Comparison of ENCODE assay signal across 24 cellular contexts in the genomic region with DNA sequence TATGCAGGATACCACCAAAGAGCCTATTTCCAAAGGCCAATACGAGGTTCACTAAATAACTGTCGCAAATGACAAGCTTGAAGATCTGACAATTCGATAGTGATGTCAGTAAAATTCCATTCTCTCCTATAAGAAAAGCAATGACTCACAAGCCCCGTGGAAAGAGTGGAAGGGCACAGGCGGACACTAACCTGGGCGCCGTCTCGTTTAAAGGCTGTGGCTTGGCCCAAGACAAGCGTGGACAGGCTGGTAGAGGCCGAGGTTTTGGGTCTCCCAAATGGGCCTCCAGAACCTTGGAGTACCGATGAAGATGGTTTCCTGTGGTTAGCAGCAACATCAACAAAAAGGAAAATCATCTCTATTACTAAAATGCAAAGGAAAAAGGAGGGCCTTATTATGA. TPM values are rescaled to one million over a fixed set of nuclear protein-coding genes. Genes with fewer than 3 reads are reported as not detected.
DNase-seq lines count a peak whose midpoint lies in the region; ATAC-seq, FAIRE-seq and TF ChIP-seq lines count a peak whose summit lies in the region.
"Had no signal": no experiment of that assay in that cellular context is flagged by ENCODE, and none has a peak within 500 bp of the region (broad histone marks: within the 10 kb centered on the region; RNA-seq: fewer than 3 reads in every experiment).

No MANE protein-coding gene starts in this region.

- H3K9me3 Mint-ChIP-seq in nephron progenitor cell, result no peaks in the 10 kb centered on the region
- H3K9me3 Mint-ChIP-seq: CD14-positive monocyte; CD8-positive, alpha-beta T cell; H9 had no signal

- H3K36me3 Mint-ChIP-seq in nephron progenitor cell (ENCODE audit: low read depth), result peaks cover 77% of the 10 kb centered on the region

- FAIRE-seq in HepG2 (lab: Jason Lieb, UNC), result no peak
- FAIRE-seq: D721Med, G401.6, GM12891, GM19239 had no signal

- DNase-seq in cardiac muscle cell (ENCODE audit: low read depth in 1 of 2, low spot score in 1 of 2) (peak in 1 of 2 donors; percentile 26), Right ventricle myocardium inferior (ENCODE audit: missing footprints) (no peak), coronary artery (ENCODE audit: low spot score) (peak; percentile 45), HepG2 (ENCODE audit: low spot score) (no peak), sigmoid colon (peak; percentile 24), nephron progenitor cell (no peak)
- DNase-seq in activated CD4-positive, alpha-beta T cell treated with anti-CD3 and anti-CD28 coated beads for 48 hours, result no peak
- DNase-seq: CD8-positive, alpha-beta T cell; COR-L47; DMS153; DMS79 treated with DMSO at 0.1 percent for 48 hours; EL; GOT3; H9 had no signal

- no peak overlapping the region for H3K9ac ChIP-seq in HepG2 (ENCODE audit: insufficient read depth, low read depth, low read length)

- H3K36me3 ChIP-seq in cardiac muscle cell, result peaks cover 38% of the 10 kb centered on the region
- H3K36me3 ChIP-seq in HepG2 (replicated peaks in 1 of 2; ENCODE audit: control insufficient read depth in 1 of 2, insufficient read depth in 2 of 2, low read length in 2 of 2), result peaks cover 56 to 94% of the 10 kb centered on the region in 2 experiments
- peaks cover 18 to 99% (median 63%) of the 10 kb centered on the region in 4 donors for H3K36me3 ChIP-seq in sigmoid colon

- no TSS peak for BruUV-seq in HepG2 (replicated peaks; lab: Mats Ljungman, UMichigan)

- H3K4me3 Mint-ChIP-seq in nephron progenitor cell, result no peak overlapping the region
- H3K4me3 Mint-ChIP-seq: CD14-positive monocyte; CD8-positive, alpha-beta T cell; H9 had no signal

- no peak overlapping the region for H2AFZ ChIP-seq in HepG2 (ENCODE audit: low read length)

- TF ChIP-seq EP300 in HepG2 (IDR thresholded peaks at IDR 0.05; ENCODE audit: low read depth in 2 of 2, low read length in 2 of 2) (no peak), HepG2 (CRISPR knock-in tag; IDR thresholded peaks at IDR 0.05; ENCODE audit: borderline replicate concordance) (no peak), sigmoid colon (IDR thresholded peaks at IDR 0.05) (no peak)

- POLR2A ChIA-PET in HepG2 (lab: Yijun Ruan, JAX), result no interaction called here

- intact Hi-C loops in Right ventricle myocardium inferior (cut with DNase I), result loop anchor here (5.0 kb wide), 1 partner anchor 157 kb away; no protein-coding TSS in a partner anchor
- intact Hi-C loops in HepG2 (cut with micrococcal nuclease; ENCODE audit: unreplicated experiment), result no loop called here
- intact Hi-C loops in sigmoid colon (cut with DNase I), result no loop called here

- H3K27me3 ChIP-seq in cardiac muscle cell (no peaks in the 10 kb centered on the region), HepG2 (ENCODE audit: control insufficient read depth in 1 of 2, insufficient read depth in 2 of 2, low read length in 2 of 2) (no peaks in the 10 kb centered on the region), sigmoid colon (no peaks in the 10 kb centered on the region)

- CTCF ChIA-PET in HepG2 (lab: Yijun Ruan, JAX; ENCODE audit: low intra/inter-chr PET ratio, low total read pairs), result no interaction called here

- peaks cover 4% of the 10 kb centered on the region; the same call in 1 of the 2 replicates for H4K20me1 ChIP-seq in HepG2 (ENCODE audit: insufficient read depth, low read length)

- no peak overlapping the region for H3K4me2 ChIP-seq in HepG2 (ENCODE audit: low read depth, low read length)

- no peak for ATAC-seq in Right ventricle myocardium inferior
- no peak for ATAC-seq in HepG2
- no peak for ATAC-seq in HG02763 (IDR thresholded peaks at IDR 0.05; ENCODE audit: unreplicated experiment)
- ATAC-seq: CD8-positive, alpha-beta T cell had no signal

- TF ChIP-seq CTCF in cardiac muscle cell (IDR thresholded peaks at IDR 0.05; ENCODE audit: low read depth, low read length) (no peak), coronary artery (IDR thresholded peaks at IDR 0.05) (no peak), HepG2 (CRISPR knock-in tag; IDR thresholded peaks at IDR 0.05) (no peak), sigmoid colon (IDR thresholded peaks at IDR 0.05) (no peak), nephron progenitor cell (IDR thresholded peaks at IDR 0.05) (no peak)

- no peak for TF ChIP-seq RAD21 in HepG2 (CRISPR knock-in tag; IDR thresholded peaks at IDR 0.05)

- H3K4me3 ChIP-seq in cardiac muscle cell (no peak overlapping the region), coronary artery (no peak overlapping the region), HepG2 (replicated peaks in 1 of 3; ENCODE audit: insufficient read depth in 1 of 3, low read depth in 2 of 3, low read length in 3 of 3) (no peak overlapping the region), sigmoid colon (no peak overlapping the region)

- no peaks in the 10 kb centered on the region for H3K79me2 ChIP-seq in HepG2 (ENCODE audit: insufficient read depth, low read length)

- no peaks in the 10 kb centered on the region for H3K9me3 ChIP-seq in cardiac muscle cell (ENCODE audit: low read depth)
- no peaks in the 10 kb centered on the region for H3K9me3 ChIP-seq in HepG2 (ENCODE audit: low read length)
- H3K9me3 ChIP-seq in sigmoid colon, result no peaks in the 10 kb centered on the region

- no peak overlapping the region for H3K27ac Mint-ChIP-seq in nephron progenitor cell
- H3K27ac Mint-ChIP-seq: CD14-positive monocyte; CD8-positive, alpha-beta T cell; H9 had no signal

- 95% methylated on average over 11 of the region's 11 CpGs for WGBS in HepG2 (ENCODE audit: low lambda C conversion rate)
- 89 to 94% methylated on average over 11 of the region's 11 CpGs for WGBS in sigmoid colon, 2 donors

- peaks cover 25% of the 10 kb centered on the region for H3K4me1 Mint-ChIP-seq in nephron progenitor cell
- H3K4me1 Mint-ChIP-seq: CD14-positive monocyte had no signal

- H3K27me3 Mint-ChIP-seq in nephron progenitor cell (ENCODE audit: low read depth, poor library complexity), result no peaks in the 10 kb centered on the region

- TF ChIP-seq POLR2A in HepG2 (IDR thresholded peaks at IDR 0.05; ENCODE audit: insufficient read depth in 1 of 2, low read depth in 2 of 2, low read length in 2 of 2) (no peak), sigmoid colon (IDR thresholded peaks at IDR 0.05) (no peak)

- in situ Hi-C loops in HepG2 (cut with HindIII; ENCODE audit: extremely low pct_ligation_motif_present, low pct_unique_long_range_greater_than_20kb), result no loop called here

- H3K4me1 ChIP-seq in cardiac muscle cell (ENCODE audit: low read depth) (peaks cover 4% of the 10 kb centered on the region), HepG2 (ENCODE audit: insufficient read depth, low read length) (no peaks in the 10 kb centered on the region), sigmoid colon (peaks cover 0 to 17% (median 15%) of the 10 kb centered on the region in 4 donors)

- H3K27ac ChIP-seq in cardiac muscle cell (peak overlapping the region; percentile 6), coronary artery (no peak overlapping the region), HepG2 (ENCODE audit: extremely low read length, insufficient read depth, low read length) (no peak overlapping the region), sigmoid colon (no peak overlapping the region)
- H3K27ac ChIP-seq: 22Rv1 had no signal

RNA-seq across cellular contexts. Expression of gene SLC38A8, which starts 16.5 kb away (rescaled TPM):
- total RNA-seq in cardiac muscle cell, result not detected in 2 replicates
- polyA plus RNA-seq in cardiac muscle cell, result not detected in 2 replicates
- 3.1 TPM for total RNA-seq in Right ventricle myocardium inferior
- 0.24 TPM in 1 of 2 replicates, not detected in the other for total RNA-seq in HepG2 (2016; rRNA removed; fragmentation: Illumina TruSeq; extraction: Trizol)
- not detected in 2 replicates for total RNA-seq in HepG2 (2016; cell fraction: cytosol; rRNA removed; fragmentation: Illumina TruSeq; extraction: Trizol; ENCODE audit: low read depth)
- total RNA-seq in HepG2 (2016; cell fraction: insoluble cytoplasmic fraction; rRNA removed; fragmentation: Illumina TruSeq; extraction: Trizol), result not detected in 2 replicates
- total RNA-seq in HepG2 (2016; cell fraction: membrane; rRNA removed; fragmentation: Illumina TruSeq; extraction: Trizol), result 0.31 TPM in 1 of 2 replicates, not detected in the other
- total RNA-seq in HepG2 (2016; cell fraction: nucleus; rRNA removed; fragmentation: Illumina TruSeq; extraction: Trizol), result not detected in 2 replicates
- 0.37 and 0.61 TPM in 2 replicates for polyA plus RNA-seq in HepG2 (2011; rRNA removed)
- 0.30 and 0.38 TPM in 2 replicates for polyA plus RNA-seq in HepG2 (2011; cell fraction: cytosol; rRNA removed)
- 0.16 and 0.71 TPM in 2 replicates for polyA plus RNA-seq in HepG2 (2011; cell fraction: nucleus; rRNA removed)
- polyA plus RNA-seq in HepG2 (2012), result 0.13 TPM in 1 of 2 replicates, not detected in the other
- polyA plus RNA-seq in HepG2 (2016; cell fraction: cytosol; fragmentation: Illumina TruSeq; extraction: Trizol; ENCODE audit: low read depth), result not detected in 2 replicates
- polyA plus RNA-seq in HepG2 (2016; cell fraction: insoluble cytoplasmic fraction; fragmentation: Illumina TruSeq; extraction: Trizol; ENCODE audit: low read depth), result not detected in 2 replicates
- not detected in 2 replicates for polyA plus RNA-seq in HepG2 (2016; cell fraction: membrane; fragmentation: Illumina TruSeq; extraction: Trizol; ENCODE audit: low read depth)
- not detected in 2 replicates for polyA plus RNA-seq in HepG2 (2016; cell fraction: nucleus; fragmentation: Illumina TruSeq; extraction: Trizol; ENCODE audit: insufficient read depth, low read depth)
- polyA minus RNA-seq in HepG2 (2011; rRNA and poly(A)+ RNA removed; ENCODE audit: low replicate concordance), result 0.36 TPM in 1 of 2 replicates, not detected in the other
- not detected in 2 replicates for polyA minus RNA-seq in HepG2 (2011; cell fraction: cytosol; rRNA and poly(A)+ RNA removed)
- polyA minus RNA-seq in HepG2 (2011; cell fraction: nucleus; rRNA and poly(A)+ RNA removed), result not detected in 2 replicates
- total RNA-seq in sigmoid colon, result not detected
- not detected for polyA plus RNA-seq in sigmoid colon
- total RNA-seq: A673; CD8-positive, alpha-beta T cell; HT1080 had no signal
- polyA plus RNA-seq: BJ, CD14-positive monocyte had no signal

RNA-seq across cellular contexts. Expression of gene MBTPS1, which starts 57.6 kb away (rescaled TPM):
- total RNA-seq in cardiac muscle cell (69.7 and 70.1 TPM in 2 replicates), Right ventricle myocardium inferior (70.2 TPM), HepG2 (2016; rRNA removed; fragmentation: Illumina TruSeq; extraction: Trizol) (42.0 and 56.7 TPM in 2 replicates), sigmoid colon (10 to 100 TPM; 69.3 to 83.6 (median 79.3) TPM)
- polyA plus RNA-seq in cardiac muscle cell (61.0 and 64.5 TPM in 2 replicates), HepG2 (2011; rRNA removed) (83.4 and 91.3 TPM in 2 replicates), sigmoid colon (10 to 100 TPM; 13.6 to 48.7 (median 23.4) TPM)
- 14.4 and 16.1 TPM in 2 replicates for total RNA-seq in HepG2 (2016; cell fraction: cytosol; rRNA removed; fragmentation: Illumina TruSeq; extraction: Trizol; ENCODE audit: low read depth)
- 36.6 and 55.6 TPM in 2 replicates for total RNA-seq in HepG2 (2016; cell fraction: insoluble cytoplasmic fraction; rRNA removed; fragmentation: Illumina TruSeq; extraction: Trizol)
- 45.4 and 47.4 TPM in 2 replicates for total RNA-seq in HepG2 (2016; cell fraction: membrane; rRNA removed; fragmentation: Illumina TruSeq; extraction: Trizol)
- 69.1 and 74.7 TPM in 2 replicates for total RNA-seq in HepG2 (2016; cell fraction: nucleus; rRNA removed; fragmentation: Illumina TruSeq; extraction: Trizol)
- 67.3 and 71.7 TPM in 2 replicates for polyA plus RNA-seq in HepG2 (2011; cell fraction: cytosol; rRNA removed)
- polyA plus RNA-seq in HepG2 (2011; cell fraction: nucleus; rRNA removed), result 131 and 133 TPM in 2 replicates
- polyA plus RNA-seq in HepG2 (2012), result 62.6 and 69.2 TPM in 2 replicates
- 8.3 TPM in 2 replicates for polyA plus RNA-seq in HepG2 (2016; cell fraction: cytosol; fragmentation: Illumina TruSeq; extraction: Trizol; ENCODE audit: low read depth)
- 38.4 and 45.1 TPM in 2 replicates for polyA plus RNA-seq in HepG2 (2016; cell fraction: insoluble cytoplasmic fraction; fragmentation: Illumina TruSeq; extraction: Trizol; ENCODE audit: low read depth)
- 28.8 and 29.8 TPM in 2 replicates for polyA plus RNA-seq in HepG2 (2016; cell fraction: membrane; fragmentation: Illumina TruSeq; extraction: Trizol; ENCODE audit: low read depth)
- 102 and 104 TPM in 2 replicates for polyA plus RNA-seq in HepG2 (2016; cell fraction: nucleus; fragmentation: Illumina TruSeq; extraction: Trizol; ENCODE audit: insufficient read depth, low read depth)
- 115 TPM in 2 replicates for polyA minus RNA-seq in HepG2 (2011; rRNA and poly(A)+ RNA removed; ENCODE audit: low replicate concordance)
- polyA minus RNA-seq in HepG2 (2011; cell fraction: cytosol; rRNA and poly(A)+ RNA removed), result 74.7 and 82.8 TPM in 2 replicates
- 177 and 179 TPM in 2 replicates for polyA minus RNA-seq in HepG2 (2011; cell fraction: nucleus; rRNA and poly(A)+ RNA removed)

Comparison
In these comparisons a context has a peak if more than half of its experiments do, and no peak if none do; other contexts are left out.
1. DNase-seq: peak in coronary artery (single experiment) and sigmoid colon (single experiment); none in Right ventricle myocardium inferior (single experiment), HepG2 (single experiment), nephron progenitor cell (single experiment) and activated CD4-positive, alpha-beta T cell treated with anti-CD3 and anti-CD28 coated beads for 48 hours (single experiment).